ENCODE assay signal across 17 cellular contexts in genomic region chr10:101671453-101671852, GRCh38. TPM values are rescaled to one million over a fixed set of nuclear protein-coding genes. Genes with fewer than 3 reads are reported as not detected.
A peak's percentile ranks its signal among the peaks of the same experiment; 100 is the strongest.
DNase-seq lines count a peak whose midpoint lies in the region; ATAC-seq and TF ChIP-seq lines count a peak whose summit lies in the region.
"Had no signal": no experiment of that assay in that cellular context is flagged by ENCODE, and none has a peak within 500 bp of the region (broad histone marks: within the 10 kb centered on the region; RNA-seq: fewer than 3 reads in every experiment).

No MANE protein-coding gene starts in this region.

- H3K27ac ChIP-seq in ovary, result no peak overlapping the region
- H3K27ac ChIP-seq in mesenchymal stem cell (ENCODE audit: low read length, poor library complexity, severe bottlenecking), result no peak overlapping the region
- H3K27ac ChIP-seq: BLaER1 treated with 17β-estradiol and CSF1 and Interleukin-3, amounts not matched to agents 10 nM and 100 nM; lower lobe of right lung; SK-N-MC; vagina had no signal

- H2BK12ac ChIP-seq in mesenchymal stem cell (ENCODE audit: low read length in 2 of 2), result no peak overlapping the region

- H3K14ac ChIP-seq in mesenchymal stem cell (ENCODE audit: low read length in 2 of 2), result no peak overlapping the region

- WGBS in ovary, 3 donors, result 98 to 100% (median 100%) methylated on average over 1 of the region's 1 CpG
- WGBS in mesenchymal stem cell, result no CpG with 5 or more reads among the region's 1 CpG

- H3K27me3 Mint-ChIP-seq in activated T-helper 17 cell treated with anti-CD3 and anti-CD28 coated beads, Interleukin-2, amount 50 U/mL, for 72 hours, result no peaks in the 10 kb centered on the region

- no peak overlapping the region for H2BK120ac ChIP-seq in mesenchymal stem cell (ENCODE audit: low read depth, low read length)

- no peak overlapping the region for H3K4ac ChIP-seq in mesenchymal stem cell (ENCODE audit: low read depth in 1 of 2, low read length in 2 of 2)

- no peak for TF ChIP-seq POLR2A in ovary (IDR thresholded peaks at IDR 0.05)

- H3K36me3 Mint-ChIP-seq in activated T-helper 17 cell treated with anti-CD3 and anti-CD28 coated beads, Interleukin-2, amount 50 U/mL, for 72 hours (ENCODE audit: low read depth), result peaks cover 94% of the 10 kb centered on the region

- peak; percentile 19 for DNase-seq in GM19238 (ENCODE audit: insufficient read length, low spot score)
- no peak for DNase-seq in ovary
- no peak for DNase-seq in MG63
- DNase-seq in mesenchymal stem cell, result no peak
- DNase-seq: DND-41; effector CD8-positive, alpha-beta T cell; lower lobe of right lung; NCI-H2171 treated with DMSO at 0.1 percent for 48 hours; stimulated activated CD4-positive, alpha-beta T cell treated with anti-CD3 and anti-CD28 coated beads, Interleukin-4, amount 100 ng/mL, for 4 hours; stimulated activated naive CD4-positive, alpha-beta T cell treated with Interleukin-2 at 50 U/mL for 16 hours had no signal

- no peak overlapping the region for H4K91ac ChIP-seq in mesenchymal stem cell (ENCODE audit: low read length)

- no peak for TF ChIP-seq EP300 in ovary (IDR thresholded peaks at IDR 0.05)

- no peaks in the 10 kb centered on the region for H3K36me3 ChIP-seq in ovary
- peaks cover 14% of the 10 kb centered on the region for H3K36me3 ChIP-seq in MG63
- peaks cover 27 to 90% of the 10 kb centered on the region in 2 experiments for H3K36me3 ChIP-seq in mesenchymal stem cell (ENCODE audit: control insufficient read depth in 1 of 2, insufficient read depth in 2 of 2, low read depth in 1 of 2, low read length in 2 of 2)

- TF ChIP-seq CTCF in ovary (IDR thresholded peaks at IDR 0.05), result no peak

- H2BK5ac ChIP-seq in mesenchymal stem cell (ENCODE audit: low read depth, low read length, poor library complexity, severe bottlenecking), result no peak overlapping the region

- H3K9me3 ChIP-seq in ovary (no peaks in the 10 kb centered on the region), MG63 (no peaks in the 10 kb centered on the region), mesenchymal stem cell (ENCODE audit: control insufficient read depth, low read length) (peaks cover 4% of the 10 kb centered on the region)
- H3K9me3 ChIP-seq: lower lobe of right lung, vagina had no signal

- H3K27ac Mint-ChIP-seq in activated T-helper 17 cell treated with anti-CD3 and anti-CD28 coated beads, Interleukin-2, amount 50 U/mL, for 72 hours, result peak overlapping the region; percentile 20

- no peak overlapping the region for H2AK5ac ChIP-seq in mesenchymal stem cell (ENCODE audit: low read length, severe bottlenecking)

- H3K79me1 ChIP-seq in mesenchymal stem cell (replicated peaks; ENCODE audit: low read length, poor library complexity, severe bottlenecking), result peaks cover 9% of the 10 kb centered on the region

- peaks cover 7% of the 10 kb centered on the region for H3K4me1 Mint-ChIP-seq in activated T-helper 17 cell treated with anti-CD3 and anti-CD28 coated beads, Interleukin-2, amount 50 U/mL, for 72 hours

- H3K4me3 ChIP-seq in ovary (no peak overlapping the region), MG63 (no peak overlapping the region), mesenchymal stem cell (ENCODE audit: insufficient read depth in 1 of 2, low read depth in 1 of 2, low read length in 2 of 2) (no peak overlapping the region)
- H3K4me3 ChIP-seq: BLaER1 treated with 17β-estradiol and CSF1 and Interleukin-3, amounts not matched to agents 10 nM and 100 nM; lower lobe of right lung; SK-N-MC; vagina had no signal

- no peaks in the 10 kb centered on the region for H3K27me3 ChIP-seq in ovary
- H3K27me3 ChIP-seq in MG63, result no peaks in the 10 kb centered on the region
- H3K27me3 ChIP-seq in mesenchymal stem cell (ENCODE audit: control insufficient read depth in 1 of 2, insufficient read depth in 1 of 2, low read length in 2 of 2), result no peaks in the 10 kb centered on the region
- H3K27me3 ChIP-seq: BLaER1 treated with 17β-estradiol and CSF1 and Interleukin-3, amounts not matched to agents 10 nM and 100 nM; vagina had no signal

- H3K9ac ChIP-seq in mesenchymal stem cell (ENCODE audit: low read length), result no peak overlapping the region
- H3K9ac ChIP-seq: BLaER1 treated with 17β-estradiol and CSF1 and Interleukin-3, amounts not matched to agents 10 nM and 100 nM had no signal

- H3K4me3 Mint-ChIP-seq in activated T-helper 17 cell treated with anti-CD3 and anti-CD28 coated beads, Interleukin-2, amount 50 U/mL, for 72 hours, result no peak overlapping the region

- no peaks in the 10 kb centered on the region for H3K4me1 ChIP-seq in ovary (ENCODE audit: insufficient read depth)
- no peaks in the 10 kb centered on the region for H3K4me1 ChIP-seq in mesenchymal stem cell (ENCODE audit: control insufficient read depth, insufficient read depth, low read depth, low read length)
- H3K4me1 ChIP-seq: lower lobe of right lung, vagina had no signal

- H2BK15ac ChIP-seq in mesenchymal stem cell (ENCODE audit: low read depth, poor library complexity, severe bottlenecking), result no peak overlapping the region

- no peak overlapping the region for H3K18ac ChIP-seq in mesenchymal stem cell (ENCODE audit: low read depth in 1 of 2, low read length in 2 of 2)

- no peak overlapping the region for H3K23ac ChIP-seq in mesenchymal stem cell (ENCODE audit: low read length in 2 of 2)

- no peaks in the 10 kb centered on the region for H3K9me3 Mint-ChIP-seq in activated T-helper 17 cell treated with anti-CD3 and anti-CD28 coated beads, Interleukin-2, amount 50 U/mL, for 72 hours
- H3K9me3 Mint-ChIP-seq: activated naive CD4-positive, alpha-beta T cell treated with anti-CD3 and anti-CD28 coated beads, Interleukin-2, amount 50 U/mL, for 72 hours had no signal

- no peak overlapping the region for H3K4me2 ChIP-seq in mesenchymal stem cell (ENCODE audit: low read length, poor library complexity, severe bottlenecking)

- no peak overlapping the region for H2AFZ ChIP-seq in mesenchymal stem cell (ENCODE audit: low read depth, low read length)

- peak; percentile 78 for ATAC-seq in GM18498 (IDR thresholded peaks at IDR 0.05; ENCODE audit: unreplicated experiment)
- ATAC-seq in HG02852 (IDR thresholded peaks at IDR 0.05; ENCODE audit: unreplicated experiment), result peak; percentile 60
- peak; percentile 45 for ATAC-seq in activated T-helper 17 cell treated with anti-CD3 and anti-CD28 coated beads, Interleukin-2, amount 50 U/mL, for 72 hours (replicated peaks)
- ATAC-seq: lower lobe of right lung had no signal

- intact Hi-C loops in ovary (cut with DNase I), result no loop called here

- no peak overlapping the region for H4K8ac ChIP-seq in mesenchymal stem cell (ENCODE audit: low read length)

RNA-seq across cellular contexts. Expression of gene FBXW4, which starts 23.5 kb away (rescaled TPM):
- 10 to 100 TPM; 37.1 to 41.6 TPM for total RNA-seq in activated T-helper 17 cell treated with anti-CD3 and anti-CD28 coated beads, Interleukin-2, amount 50 U/mL, for 72 hours
- total RNA-seq in ovary, result 10 to 100 TPM; 46.1 to 86.4 (median 72.6) TPM
- 10 to 100 TPM; 38.6 to 51.1 TPM for polyA plus RNA-seq in ovary
- 13.8 and 25.4 TPM in 2 replicates for total RNA-seq in MG63 (2014; rRNA removed; shearing (Covaris generic); ENCODE audit: low replicate concordance)
- polyA plus RNA-seq in mesenchymal stem cell (2013, experiment 1 of 2), result 18.0 TPM
- polyA plus RNA-seq in mesenchymal stem cell (2013, experiment 2 of 2), result 16.8 TPM
